ENCODE assay signal across 2 cellular contexts in genomic region chr9:33297455-33297854, GRCh38.
TF ChIP-seq lines count a peak whose summit lies in the region.

No MANE protein-coding gene starts in this region.

TF ChIP-seq in A549, 52 proteins besides CTCF, POLR2A, EP300 and RAD21:
- no peak for TF ChIP-seq EHMT2 (IDR thresholded peaks at IDR 0.05; ENCODE audit: low read depth)
- TF ChIP-seq MAZ (IDR thresholded peaks at IDR 0.05; ENCODE audit: borderline replicate concordance, low read depth, low read length) = no peak
- TF ChIP-seq SMC3 (IDR thresholded peaks at IDR 0.05) = no peak
- TF ChIP-seq TFCP2L1 (CRISPR knock-in tag; IDR thresholded peaks at IDR 0.05) = no peak
- no peak for TF ChIP-seq EHF (CRISPR knock-in tag; IDR thresholded peaks at IDR 0.05)
- no peak for TF ChIP-seq USF2 (IDR thresholded peaks at IDR 0.05)
- TF ChIP-seq GATA3 (IDR thresholded peaks at IDR 0.05; ENCODE audit: borderline replicate concordance) = no peak
- TF ChIP-seq MYC (IDR thresholded peaks at IDR 0.05; ENCODE audit: borderline replicate concordance, low read length) = no peak
- no peak for TF ChIP-seq PHF8 (IDR thresholded peaks at IDR 0.05; ENCODE audit: borderline replicate concordance, low read depth)
- no peak for TF ChIP-seq MAX (IDR thresholded peaks at IDR 0.05)
- no peak for TF ChIP-seq ZSCAN20 (CRISPR knock-in tag; IDR thresholded peaks at IDR 0.05)
- no peak for TF ChIP-seq JUNB (IDR thresholded peaks at IDR 0.05)

TF ChIP-seq in endothelial cell of umbilical vein, 7 proteins besides CTCF, POLR2A, EP300 and RAD21:
- TF ChIP-seq FOS (IDR thresholded peaks at IDR 0.05; ENCODE audit: borderline replicate concordance, insufficient read depth, low read length) = no peak
- no peak for TF ChIP-seq JUN (IDR thresholded peaks at IDR 0.05; ENCODE audit: borderline replicate concordance, insufficient read depth, insufficient read length, low read depth)
- TF ChIP-seq MYC (IDR thresholded peaks at IDR 0.05; ENCODE audit: low read depth, low read length) = no peak
- TF ChIP-seq MAX (IDR thresholded peaks at IDR 0.05; ENCODE audit: insufficient read depth, insufficient read length) = no peak
- TF ChIP-seq POLR2AphosphoS5 (IDR thresholded peaks at IDR 0.05; ENCODE audit: insufficient read depth, low read depth, low read length) = no peak
- TF ChIP-seq EZH2 (IDR thresholded peaks at IDR 0.05; ENCODE audit: borderline replicate concordance, low read depth, low read length, severe bottlenecking) = no peak
- no peak for TF ChIP-seq GATA2 (IDR thresholded peaks at IDR 0.05; ENCODE audit: insufficient read depth, insufficient read length, low read depth, low read length)
